20 cellular contexts compared by ENCODE assay signal in the genomic region with DNA sequence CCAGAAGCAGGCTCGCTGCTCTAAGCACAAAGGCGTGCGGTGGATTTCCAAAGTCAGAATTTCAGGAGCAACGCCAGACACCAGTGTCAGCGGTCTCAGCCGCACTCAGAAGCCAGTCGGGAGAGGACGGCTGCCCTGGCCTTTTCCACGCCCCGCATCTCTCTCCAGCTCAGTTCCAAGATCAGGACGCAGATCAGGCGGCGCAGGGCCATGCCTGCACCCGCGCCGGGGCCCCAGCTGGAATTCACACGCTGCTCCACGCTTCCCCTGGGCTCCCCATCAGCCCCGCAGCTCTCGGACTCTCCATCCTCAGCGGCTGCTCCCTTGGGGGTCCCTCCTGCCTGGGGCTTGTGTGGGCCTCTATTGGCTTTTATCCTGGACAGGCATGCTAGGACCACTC. TPM values are rescaled to one million over a fixed set of nuclear protein-coding genes. Genes with fewer than 3 reads are reported as not detected.
DNase-seq lines count a peak whose midpoint lies in the region; ATAC-seq, FAIRE-seq and TF ChIP-seq lines count a peak whose summit lies in the region.
"Had no signal": no experiment of that assay in that cellular context is flagged by ENCODE, and none has a peak within 500 bp of the region (broad histone marks: within the 10 kb centered on the region; RNA-seq: fewer than 3 reads in every experiment).

No MANE protein-coding gene starts in this region.

- POLR2A ChIA-PET in K562 (lab: Yijun Ruan, JAX): no interaction called here

- H3K14ac ChIP-seq in neuronal stem cell (ENCODE audit: low read length): no peak overlapping the region

- no peak overlapping the region for H4K91ac ChIP-seq in neuronal stem cell (ENCODE audit: low read depth, low read length, poor library complexity)

- no peak overlapping the region for H3K4me3 ChIP-seq in K562
- H3K4me3 ChIP-seq in neuronal stem cell (ENCODE audit: low read length in 2 of 2): no peak overlapping the region
- no peak overlapping the region for H3K4me3 ChIP-seq in aorta (ENCODE audit: low read length in 2 of 2)
- no peak overlapping the region for H3K4me3 ChIP-seq in SJCRH30
- H3K4me3 ChIP-seq: MG63 had no signal

- H3K27me3 ChIP-seq in K562 (ENCODE audit: control insufficient read depth in 2 of 2, insufficient read depth in 2 of 2, low read length in 2 of 2) (peaks cover 20 to 36% of the 10 kb centered on the region in 2 experiments), neuronal stem cell (ENCODE audit: control insufficient read depth in 3 of 3, insufficient read depth in 3 of 3, low read depth in 1 of 3, low read length in 3 of 3) (no peaks in the 10 kb centered on the region), aorta (ENCODE audit: control insufficient read depth in 1 of 2, insufficient read depth in 2 of 2, low read length in 1 of 2) (no peaks in the 10 kb centered on the region), SJCRH30 (no peaks in the 10 kb centered on the region; the same call in 1 of the 2 replicates)
- H3K27me3 ChIP-seq: MG63 had no signal

- no peak for TF ChIP-seq POLR2A in K562 (conservative IDR thresholded peaks at IDR 0.05)

- peak overlapping the region; percentile 28 for H3K18ac ChIP-seq in neuronal stem cell (ENCODE audit: low read length)

- in situ Hi-C loops in K562 (cut with MboI): no loop called here

- H3K79me1 ChIP-seq in neuronal stem cell (ENCODE audit: low read depth, low read length): no peaks in the 10 kb centered on the region

- peaks cover 5 to 14% of the 10 kb centered on the region in 2 experiments; a peak in 3 of 5 replicates for H3K4me1 ChIP-seq in K562 (replicated peaks in 1 of 2; ENCODE audit: control insufficient read depth in 2 of 2, insufficient read depth in 2 of 2, low read length in 2 of 2)
- no peaks in the 10 kb centered on the region for H3K4me1 ChIP-seq in neuronal stem cell (ENCODE audit: control insufficient read depth in 2 of 2, insufficient read depth in 1 of 2, low read depth in 1 of 2, low read length in 2 of 2)
- H3K4me1 ChIP-seq in aorta (ENCODE audit: control insufficient read depth in 1 of 2, insufficient read depth in 2 of 2, low read length in 2 of 2): peaks cover 1 to 7% of the 10 kb centered on the region in 2 donors
- peaks cover 3% of the 10 kb centered on the region; the same call in 1 of the 2 replicates for H3K4me1 ChIP-seq in SJCRH30

- H3K4ac ChIP-seq in neuronal stem cell (ENCODE audit: low read length): no peak overlapping the region

- TF ChIP-seq EP300 in K562 (IDR thresholded peaks at IDR 0.05; ENCODE audit: low read length): no peak

- DNase-seq in SHP77 (lab: John Stamatoyannopoulos, UW) (peak; percentile 74 to 78), K562 (ENCODE audit: extremely low read depth in 1 of 4, low spot score in 3 of 4) (no peak), neuronal stem cell (ENCODE audit: low spot score) (no peak), aorta (peak in 1 of 2 donors; percentile 81), SJCRH30 (no peak), GM19239 (ENCODE audit: insufficient read length, low spot score) (no peak)
- DNase-seq: CD4-positive, CD25-positive, alpha-beta regulatory T cell; COR-L47; DND-41; MG63; NCI-H1417; NCI-H1694 treated with DMSO at 0.1 percent for 48 hours; NCI-H2081 treated with DMSO at 0.1 percent for 48 hours; NCI-H446; NCI-H526; OCI-M1; SK-N-SH had no signal

- H3K23ac ChIP-seq in neuronal stem cell (ENCODE audit: low read depth, low read length, poor library complexity): no peak overlapping the region

- no peak overlapping the region for H2BK120ac ChIP-seq in neuronal stem cell (ENCODE audit: low read depth, low read length)

- no peak for TF ChIP-seq RAD21 in K562 (CRISPR knock-in tag; conservative IDR thresholded peaks at IDR 0.05 in 1 of 2, IDR thresholded peaks at IDR 0.05 in 1 of 2)

- ATAC-seq in K562 (peak; percentile 43), aorta (ENCODE audit: low FRiP score) (peak; percentile 44), HG03460 (IDR thresholded peaks at IDR 0.05; ENCODE audit: unreplicated experiment) (no peak)

- FAIRE-seq in K562 (lab: Jason Lieb, UNC) (no peak), GM19239 (lab: Jason Lieb, UNC) (no peak)
- FAIRE-seq: GM12891, RCC 7860 had no signal

- H2BK12ac ChIP-seq in neuronal stem cell (ENCODE audit: low read length): no peak overlapping the region

- CTCF ChIA-PET in K562 (lab: Yijun Ruan, JAX; ENCODE audit: low intra/inter-chr PET ratio): no interaction called here

- H3K9me1 ChIP-seq in K562 (ENCODE audit: control insufficient read depth, insufficient read depth, low read length): no peaks in the 10 kb centered on the region

- no peak overlapping the region for H2AK5ac ChIP-seq in neuronal stem cell (ENCODE audit: low read depth, low read length)

- H3K79me2 ChIP-seq in K562 (ENCODE audit: control insufficient read depth, insufficient read depth, low read length): no peaks in the 10 kb centered on the region

- no peak overlapping the region for H3K27ac ChIP-seq in K562 (ENCODE audit: extremely low read depth, low read depth, low read length)
- no peak overlapping the region for H3K27ac ChIP-seq in neuronal stem cell (replicated peaks; ENCODE audit: low read length)
- H3K27ac ChIP-seq in aorta (ENCODE audit: low read depth in 1 of 2, low read length in 2 of 2): no peak overlapping the region
- H3K27ac ChIP-seq in SJCRH30: no peak overlapping the region

- no peak overlapping the region; a peak in 1 of 4 replicates for H3K9ac ChIP-seq in K562 (ENCODE audit: insufficient read depth in 1 of 2, low read depth in 2 of 2, low read length in 2 of 2)
- H3K9ac ChIP-seq in neuronal stem cell (ENCODE audit: low read depth, low read length, poor library complexity): no peak overlapping the region
- H3K9ac ChIP-seq: SK-N-SH had no signal

- H2BK5ac ChIP-seq in neuronal stem cell (ENCODE audit: low read length): no peak overlapping the region

- H2AFZ ChIP-seq in K562 (ENCODE audit: low read depth, low read length) (0 out of 2 replicates have a peak overlapping the region, but pooled peaks have one; percentile 18), neuronal stem cell (ENCODE audit: low read length) (no peak overlapping the region)

- no peak overlapping the region for H4K8ac ChIP-seq in neuronal stem cell (ENCODE audit: low read depth, low read length)

- H3K9me3 ChIP-seq in K562 (replicated peaks; ENCODE audit: control insufficient read depth, insufficient read depth, low read depth, low read length) (0 out of 2 replicates have a peak, but pooled peaks cover under 1% of the 10 kb centered on the region), neuronal stem cell (replicated peaks in 1 of 2; ENCODE audit: control insufficient read depth in 2 of 2, insufficient read depth in 1 of 2, low read depth in 1 of 2, low read length in 2 of 2) (peaks cover 0 to 7% of the 10 kb centered on the region in 2 donors), aorta (ENCODE audit: control insufficient read depth, low read length) (no peaks in the 10 kb centered on the region), SJCRH30 (replicated peaks) (no peaks in the 10 kb centered on the region; the same call in 1 of the 2 replicates)
- H3K9me3 ChIP-seq: MG63, SK-N-SH had no signal

- no peaks in the 10 kb centered on the region for H3K36me3 ChIP-seq in K562 (ENCODE audit: control insufficient read depth, insufficient read depth, low read length)
- H3K36me3 ChIP-seq in neuronal stem cell (replicated peaks in 1 of 2; ENCODE audit: control insufficient read depth in 2 of 2, insufficient read depth in 2 of 2, low read length in 2 of 2): no peaks in the 10 kb centered on the region
- no peaks in the 10 kb centered on the region for H3K36me3 ChIP-seq in aorta (ENCODE audit: control insufficient read depth in 1 of 2, insufficient read depth in 2 of 2, low read length in 1 of 2)
- no peaks in the 10 kb centered on the region for H3K36me3 ChIP-seq in SJCRH30
- H3K36me3 ChIP-seq: MG63 had no signal

- BruUV-seq in K562 (replicated peaks; lab: Mats Ljungman, UMichigan): no TSS peak

- intact Hi-C loops in K562 (cut with micrococcal nuclease): no loop called here
- intact Hi-C loops in aorta (cut with DNase I): loop anchor here in 1 of 2 donors (5.0 kb wide), 1 partner anchor 960 kb away; no protein-coding TSS in a partner anchor

- no peak overlapping the region for H2BK15ac ChIP-seq in neuronal stem cell (ENCODE audit: low read length)

- WGBS in K562 (ENCODE audit: insufficient coverage, low coverage, missing lambda C conversion rate): 20% methylated on average over 19 of the region's 21 CpGs
- WGBS in neuronal stem cell (ENCODE audit: extremely low coverage in 2 of 2, insufficient read length in 2 of 2, insufficient replicate concordance in 1 of 2), 2 donors: no CpG with 5 or more reads among the region's 21 CpGs
- WGBS in aorta, 2 donors: 76 to 81% methylated on average over 21 of the region's 21 CpGs

- no peaks in the 10 kb centered on the region for H4K20me1 ChIP-seq in K562 (replicated peaks; ENCODE audit: control insufficient read depth, insufficient read depth, low read length)

- TF ChIP-seq CTCF in K562 (IDR thresholded peaks at IDR 0.05 in 2 of 3, conservative IDR thresholded peaks at IDR 0.05 in 1 of 3; ENCODE audit: insufficient read depth in 2 of 3, low read depth in 1 of 3, low read length in 3 of 3): no peak

- H3K4me2 ChIP-seq in K562 (ENCODE audit: insufficient read depth, low read length): no peak overlapping the region
- H3K4me2 ChIP-seq in neuronal stem cell (ENCODE audit: insufficient read depth, low read length, poor library complexity, severe bottlenecking): no peak overlapping the region
- H3K4me2 ChIP-seq: SK-N-SH had no signal

RNA-seq across cellular contexts. Expression of gene TMEM18, which starts 14.6 kb away (rescaled TPM):
- 46.2 and 62.9 TPM in 2 replicates for total RNA-seq in K562 (2011; cell fraction: chromatin; rRNA removed; ENCODE audit: low replicate concordance)
- total RNA-seq in K562 (2011; cell fraction: nucleolus; rRNA removed): 25.7 and 27.0 TPM in 2 replicates
- total RNA-seq in K562 (2011; cell fraction: nucleoplasm; rRNA removed): 33.0 and 41.0 TPM in 2 replicates
- total RNA-seq in K562 (2014; rRNA removed) (12.8 and 12.9 TPM in 2 replicates), K562 (2014; rRNA removed; fragmentation: Illumina TruSeq; extraction: Trizol) (19.6 and 23.4 TPM in 2 replicates), K562 (2015; rRNA removed; fragmentation: Illumina TruSeq; extraction: Trizol) (19.4 and 19.9 TPM in 2 replicates), K562 (2021) (18.4 and 21.3 TPM in 2 replicates), aorta (10 to 100 TPM; 21.5 to 22.4 TPM)
- polyA plus RNA-seq in K562 (2011; rRNA removed) (21.1 and 28.3 TPM in 2 replicates), K562 (2014; fragmentation: Illumina TruSeq; extraction: Trizol) (19.2 and 21.8 TPM in 2 replicates), K562 (2014; fragmentation: Nextera tagmentation; extraction: Ambion mirVana) (10 to 100 TPM; 54.5 to 55.9 TPM), K562 (2014; rRNA removed) (17.5 and 30.7 TPM in 2 replicates), aorta (10 to 100 TPM; 17.8 to 26.2 TPM)
- 12.3 and 19.7 TPM in 2 replicates for polyA plus RNA-seq in K562 (2011; cell fraction: cytosol; rRNA removed)
- 36.1 and 37.8 TPM in 2 replicates for polyA plus RNA-seq in K562 (2011; cell fraction: nucleus; rRNA removed)
- polyA plus RNA-seq in K562 (2012): 19.3 and 26.1 TPM in 2 replicates
- 20.6 and 22.0 TPM in 2 replicates for polyA minus RNA-seq in K562 (2011; rRNA and poly(A)+ RNA removed)
- polyA minus RNA-seq in K562 (2011; cell fraction: cytosol; rRNA and poly(A)+ RNA removed): 6.6 and 9.2 TPM in 2 replicates
- 12.8 and 15.7 TPM in 2 replicates for polyA minus RNA-seq in K562 (2011; cell fraction: nucleus; rRNA and poly(A)+ RNA removed)
- polyA plus RNA-seq in neuronal stem cell (2013, experiment 1 of 2): 33.2 TPM
- polyA plus RNA-seq in neuronal stem cell (2013, experiment 2 of 2): 35.6 TPM
- total RNA-seq in SJCRH30 (2014; rRNA removed; shearing (Covaris generic)): 20.0 and 29.1 TPM in 2 replicates

Comparison
In these comparisons a context has a peak if more than half of its experiments do, and no peak if none do; other contexts are left out.
1. DNase-seq: peak in SHP77 (2 of 2); none in K562 (0 of 4), neuronal stem cell (single experiment), SJCRH30 (0 of 2) and GM19239 (single experiment).